In genomic region chr9:124860582-124861341, GRCh38 we compare ENCODE assay signal across 9 cellular contexts. TPM values are rescaled to one million over a fixed set of nuclear protein-coding genes. Genes with fewer than 3 reads are reported as not detected.
A peak's percentile ranks its signal among the peaks of the same experiment; 100 is the strongest.
DNase-seq lines count a peak whose midpoint lies in the region; ATAC-seq, FAIRE-seq and TF ChIP-seq lines count a peak whose summit lies in the region.
"Had no signal": no experiment of that assay in that cellular context is flagged by ENCODE, and none has a peak within 500 bp of the region (broad histone marks: within the 10 kb centered on the region; RNA-seq: fewer than 3 reads in every experiment).

No MANE protein-coding gene starts in this region.

- H3K27ac ChIP-seq in K562 (ENCODE audit: extremely low read depth, low read depth, low read length): peak overlapping the region; percentile 94

- no peak for TF ChIP-seq RAD21 in K562 (CRISPR knock-in tag; conservative IDR thresholded peaks at IDR 0.05 in 1 of 2, IDR thresholded peaks at IDR 0.05 in 1 of 2)

- peak overlapping the region; percentile 97 to 100 for H3K9ac ChIP-seq in K562 (ENCODE audit: insufficient read depth in 1 of 2, low read depth in 2 of 2, low read length in 2 of 2)

- TF ChIP-seq CTCF in K562 (IDR thresholded peaks at IDR 0.05 in 2 of 3, conservative IDR thresholded peaks at IDR 0.05 in 1 of 3; ENCODE audit: insufficient read depth in 2 of 3, low read depth in 1 of 3, low read length in 3 of 3) (no peak), type B pancreatic cell (conservative IDR thresholded peaks at IDR 0.05) (no peak)

- no peaks in the 10 kb centered on the region for H3K9me3 Mint-ChIP-seq in activated naive CD4-positive, alpha-beta T cell treated with anti-CD3 and anti-CD28 coated beads, Interleukin-2, amount 50 U/mL, for 24 hours
- H3K9me3 Mint-ChIP-seq in memory B cell: no peaks in the 10 kb centered on the region
- no peaks in the 10 kb centered on the region for H3K9me3 Mint-ChIP-seq in type B pancreatic cell

- no peak for TF ChIP-seq EP300 in K562 (IDR thresholded peaks at IDR 0.05; ENCODE audit: low read length)

- H3K27me3 ChIP-seq in K562 (ENCODE audit: control insufficient read depth in 2 of 2, insufficient read depth in 2 of 2, low read length in 2 of 2): no peaks in the 10 kb centered on the region

- peaks cover 59% of the 10 kb centered on the region for H3K79me2 ChIP-seq in K562 (ENCODE audit: control insufficient read depth, insufficient read depth, low read length)

- ATAC-seq in K562 (no peak), memory B cell (ENCODE audit: low read depth) (no peak)

- intact Hi-C loops in K562 (cut with micrococcal nuclease): no loop called here

- TF ChIP-seq POLR2A in K562 (conservative IDR thresholded peaks at IDR 0.05): no peak

- in situ Hi-C loops in K562 (cut with MboI): loop anchor here (10.0 kb wide), 1 partner anchor 284 kb away; the partner anchor contains the start of gene SCAI

- peaks cover 45% of the 10 kb centered on the region for H3K4me1 Mint-ChIP-seq in activated naive CD4-positive, alpha-beta T cell treated with anti-CD3 and anti-CD28 coated beads, Interleukin-2, amount 50 U/mL, for 24 hours
- peaks cover 29% of the 10 kb centered on the region for H3K4me1 Mint-ChIP-seq in memory B cell
- peaks cover 16% of the 10 kb centered on the region for H3K4me1 Mint-ChIP-seq in type B pancreatic cell (ENCODE audit: unreplicated experiment)

- peak overlapping the region; percentile 98 for H3K4me2 ChIP-seq in K562 (ENCODE audit: insufficient read depth, low read length)

- POLR2A ChIA-PET in K562 (lab: Yijun Ruan, JAX): interaction anchor here (0.6 to 2.9 kb wide), 18 partner anchors 9 to 413 kb away, joined by 3 to 39 read pairs (median 6); partner anchors contain the start of genes NR6A1 and WDR38

- peak overlapping the region; percentile 98 for H3K27ac Mint-ChIP-seq in activated naive CD4-positive, alpha-beta T cell treated with anti-CD3 and anti-CD28 coated beads, Interleukin-2, amount 50 U/mL, for 24 hours
- H3K27ac Mint-ChIP-seq in memory B cell (peak overlapping the region; percentile 90), type B pancreatic cell (peak overlapping the region; percentile 98)

- peak overlapping the region; percentile 96 for H3K4me3 Mint-ChIP-seq in activated naive CD4-positive, alpha-beta T cell treated with anti-CD3 and anti-CD28 coated beads, Interleukin-2, amount 50 U/mL, for 24 hours
- H3K4me3 Mint-ChIP-seq in memory B cell: peak overlapping the region; percentile 99
- peak overlapping the region; percentile 95 for H3K4me3 Mint-ChIP-seq in type B pancreatic cell

- peaks cover 22 to 47% of the 10 kb centered on the region in 2 experiments for H3K4me1 ChIP-seq in K562 (replicated peaks in 1 of 2; ENCODE audit: control insufficient read depth in 2 of 2, insufficient read depth in 2 of 2, low read length in 2 of 2)

- DNase-seq in activated naive CD4-positive, alpha-beta T cell treated with Interleukin-2 at 50 U/mL for 16 hours: no peak
- DNase-seq in K562 (ENCODE audit: extremely low read depth in 1 of 4, low spot score in 3 of 4): peak in 1 of 4 experiments; percentile 50
- no peak for DNase-seq in memory B cell (ENCODE audit: low spot score in 2 of 2)
- no peak for DNase-seq in type B pancreatic cell (ENCODE audit: extremely low spot score, unreplicated experiment)
- no peak for DNase-seq in NCI-H2171 treated with DMSO at 0.1 percent for 48 hours (lab: John Stamatoyannopoulos, UW)
- no peak for DNase-seq in DMS53 (lab: John Stamatoyannopoulos, UW)
- DNase-seq in NAMALWA (ENCODE audit: low spot score): no peak
- DNase-seq: KG1 had no signal

- FAIRE-seq in K562 (lab: Jason Lieb, UNC): peak; percentile 54

- no peaks in the 10 kb centered on the region; the same call in 1 of the 2 replicates for H3K9me3 ChIP-seq in K562 (replicated peaks; ENCODE audit: control insufficient read depth, insufficient read depth, low read depth, low read length)

- peaks cover 20% of the 10 kb centered on the region for H3K36me3 Mint-ChIP-seq in activated naive CD4-positive, alpha-beta T cell treated with anti-CD3 and anti-CD28 coated beads, Interleukin-2, amount 50 U/mL, for 24 hours
- peaks cover 18% of the 10 kb centered on the region for H3K36me3 Mint-ChIP-seq in memory B cell
- peaks cover 9% of the 10 kb centered on the region for H3K36me3 Mint-ChIP-seq in type B pancreatic cell

- no peak overlapping the region for H2AFZ ChIP-seq in K562 (ENCODE audit: low read depth, low read length)

- peaks cover 51% of the 10 kb centered on the region for H4K20me1 ChIP-seq in K562 (replicated peaks; ENCODE audit: control insufficient read depth, insufficient read depth, low read length)

- peak overlapping the region; percentile 99 for H3K4me3 ChIP-seq in K562

- BruUV-seq in K562 (replicated peaks; lab: Mats Ljungman, UMichigan): no TSS peak

- CTCF ChIA-PET in K562 (lab: Yijun Ruan, JAX; ENCODE audit: low intra/inter-chr PET ratio): interaction anchor here (1.1 kb wide), 1 partner anchor 149 kb away, joined by 3 read pairs; no protein-coding TSS in a partner anchor

- H3K36me3 ChIP-seq in K562 (ENCODE audit: control insufficient read depth, insufficient read depth, low read length): peaks cover 59% of the 10 kb centered on the region

- WGBS in K562 (ENCODE audit: insufficient coverage, low coverage, missing lambda C conversion rate): 2% methylated on average over 12 of the region's 12 CpGs

- peaks cover 15% of the 10 kb centered on the region for H3K9me1 ChIP-seq in K562 (ENCODE audit: control insufficient read depth, insufficient read depth, low read length)

- H3K27me3 Mint-ChIP-seq in activated naive CD4-positive, alpha-beta T cell treated with anti-CD3 and anti-CD28 coated beads, Interleukin-2, amount 50 U/mL, for 24 hours: no peaks in the 10 kb centered on the region
- H3K27me3 Mint-ChIP-seq in memory B cell (no peaks in the 10 kb centered on the region), type B pancreatic cell (no peaks in the 10 kb centered on the region)

RNA-seq across cellular contexts. Expression of gene RPL35, which starts 1.0 kb away (rescaled TPM):
- 82.3 and 233 TPM in 2 replicates for total RNA-seq in K562 (2011; cell fraction: chromatin; rRNA removed; ENCODE audit: low replicate concordance)
- 710 and 759 TPM in 2 replicates for total RNA-seq in K562 (2011; cell fraction: nucleolus; rRNA removed)
- 556 and 654 TPM in 2 replicates for total RNA-seq in K562 (2011; cell fraction: nucleoplasm; rRNA removed)
- total RNA-seq in K562 (2014; rRNA removed) (3,379 and 5,070 TPM in 2 replicates), K562 (2014; rRNA removed; fragmentation: Illumina TruSeq; extraction: Trizol) (1,284 and 1,755 TPM in 2 replicates), K562 (2015; rRNA removed; fragmentation: Illumina TruSeq; extraction: Trizol) (3,383 and 3,546 TPM in 2 replicates), K562 (2021) (2,106 and 2,300 TPM in 2 replicates), type B pancreatic cell (ENCODE audit: low replicate concordance) (1,370 and 1,381 TPM in 2 replicates)
- polyA plus RNA-seq in K562 (2011; rRNA removed) (2,343 and 2,530 TPM in 2 replicates), K562 (2014; fragmentation: Illumina TruSeq; extraction: Trizol) (3,405 and 3,414 TPM in 2 replicates), K562 (2014; fragmentation: Nextera tagmentation; extraction: Ambion mirVana) (1,000 to 10,000 TPM; 4,709 to 5,101 TPM), K562 (2014; rRNA removed) (4,604 and 5,028 TPM in 2 replicates)
- polyA plus RNA-seq in K562 (2011; cell fraction: cytosol; rRNA removed): 2,634 and 3,242 TPM in 2 replicates
- 2,032 and 2,780 TPM in 2 replicates for polyA plus RNA-seq in K562 (2011; cell fraction: nucleus; rRNA removed)
- 2,776 and 4,833 TPM in 2 replicates for polyA plus RNA-seq in K562 (2012)
- polyA minus RNA-seq in K562 (2011; rRNA and poly(A)+ RNA removed): 286 and 426 TPM in 2 replicates
- polyA minus RNA-seq in K562 (2011; cell fraction: cytosol; rRNA and poly(A)+ RNA removed): 256 and 334 TPM in 2 replicates
- polyA minus RNA-seq in K562 (2011; cell fraction: nucleus; rRNA and poly(A)+ RNA removed): 214 and 338 TPM in 2 replicates

RNA-seq across cellular contexts. Expression of gene ARPC5L, which starts 1.2 kb away (rescaled TPM):
- 58.8 and 69.4 TPM in 2 replicates for total RNA-seq in K562 (2011; cell fraction: chromatin; rRNA removed; ENCODE audit: low replicate concordance)
- total RNA-seq in K562 (2011; cell fraction: nucleolus; rRNA removed): 35.7 and 42.4 TPM in 2 replicates
- total RNA-seq in K562 (2011; cell fraction: nucleoplasm; rRNA removed): 46.7 and 58.8 TPM in 2 replicates
- total RNA-seq in K562 (2014; rRNA removed) (63.8 and 64.3 TPM in 2 replicates), K562 (2014; rRNA removed; fragmentation: Illumina TruSeq; extraction: Trizol) (56.8 and 63.7 TPM in 2 replicates), K562 (2015; rRNA removed; fragmentation: Illumina TruSeq; extraction: Trizol) (63.9 and 64.1 TPM in 2 replicates), K562 (2021) (58.1 and 65.2 TPM in 2 replicates), type B pancreatic cell (ENCODE audit: low replicate concordance) (37.9 and 38.9 TPM in 2 replicates)
- polyA plus RNA-seq in K562 (2011; rRNA removed) (62.9 and 89.7 TPM in 2 replicates), K562 (2014; fragmentation: Illumina TruSeq; extraction: Trizol) (50.7 and 51.8 TPM in 2 replicates), K562 (2014; fragmentation: Nextera tagmentation; extraction: Ambion mirVana) (10 to 100 TPM; 25.4 to 26.3 TPM), K562 (2014; rRNA removed) (111 and 113 TPM in 2 replicates)
- 44.8 TPM in 2 replicates for polyA plus RNA-seq in K562 (2011; cell fraction: cytosol; rRNA removed)
- 26.6 and 32.7 TPM in 2 replicates for polyA plus RNA-seq in K562 (2011; cell fraction: nucleus; rRNA removed)
- 58.5 and 69.9 TPM in 2 replicates for polyA plus RNA-seq in K562 (2012)
- polyA minus RNA-seq in K562 (2011; rRNA and poly(A)+ RNA removed): 42.7 and 53.5 TPM in 2 replicates
- 15.4 and 22.6 TPM in 2 replicates for polyA minus RNA-seq in K562 (2011; cell fraction: cytosol; rRNA and poly(A)+ RNA removed)
- 12.3 and 12.5 TPM in 2 replicates for polyA minus RNA-seq in K562 (2011; cell fraction: nucleus; rRNA and poly(A)+ RNA removed)

RNA-seq across cellular contexts. Expression of gene WDR38, which starts 7.5 kb away (rescaled TPM):
- not detected in 2 replicates for total RNA-seq in K562 (2011; cell fraction: chromatin; rRNA removed; ENCODE audit: low replicate concordance)
- not detected in 2 replicates for total RNA-seq in K562 (2011; cell fraction: nucleolus; rRNA removed)
- not detected in 2 replicates for total RNA-seq in K562 (2011; cell fraction: nucleoplasm; rRNA removed)
- total RNA-seq in K562 (2014; rRNA removed): not detected in 2 replicates
- total RNA-seq in K562 (2014; rRNA removed; fragmentation: Illumina TruSeq; extraction: Trizol): not detected in 2 replicates
- not detected in 2 replicates for total RNA-seq in K562 (2015; rRNA removed; fragmentation: Illumina TruSeq; extraction: Trizol)
- not detected in 2 replicates for total RNA-seq in K562 (2021)
- not detected in 2 replicates for polyA plus RNA-seq in K562 (2011; rRNA removed)
- not detected in 2 replicates for polyA plus RNA-seq in K562 (2011; cell fraction: cytosol; rRNA removed)
- not detected in 2 replicates for polyA plus RNA-seq in K562 (2011; cell fraction: nucleus; rRNA removed)
- 0.05 TPM in 1 of 2 replicates, not detected in the other for polyA plus RNA-seq in K562 (2012)
- polyA plus RNA-seq in K562 (2014; fragmentation: Illumina TruSeq; extraction: Trizol): not detected in 2 replicates
- polyA plus RNA-seq in K562 (2014; fragmentation: Nextera tagmentation; extraction: Ambion mirVana): not detected
- polyA plus RNA-seq in K562 (2014; rRNA removed): not detected in 2 replicates
- polyA minus RNA-seq in K562 (2011; rRNA and poly(A)+ RNA removed): not detected in 2 replicates
- polyA minus RNA-seq in K562 (2011; cell fraction: cytosol; rRNA and poly(A)+ RNA removed): not detected in 2 replicates
- polyA minus RNA-seq in K562 (2011; cell fraction: nucleus; rRNA and poly(A)+ RNA removed): not detected in 2 replicates
- 0.75 TPM in 1 of 2 replicates, not detected in the other for total RNA-seq in type B pancreatic cell (ENCODE audit: low replicate concordance)
